10 cellular contexts compared by ENCODE assay signal in genomic region chr5:57834829-57835554, GRCh38.
DNase-seq lines count a peak whose midpoint lies in the region; ATAC-seq, FAIRE-seq and TF ChIP-seq lines count a peak whose summit lies in the region.
"Had no signal": no experiment of that assay in that cellular context is flagged by ENCODE, and none has a peak within 500 bp of the region (broad histone marks: within the 10 kb centered on the region; RNA-seq: fewer than 3 reads in every experiment).

No MANE protein-coding gene starts in this region.

- peaks cover 42% of the 10 kb centered on the region for H3K4me1 Mint-ChIP-seq in astrocyte (ENCODE audit: low read depth, unreplicated experiment)
- H3K4me1 Mint-ChIP-seq: stimulated activated effector memory CD8-positive, alpha-beta T cell treated with anti-CD3 and anti-CD28 coated beads, Interleukin-12 subunit alpha, Interleukin-12 subunit beta, amount 100 ng/mL, for 72 hours had no signal

- FAIRE-seq in astrocyte (lab: Jason Lieb, UNC) (no peak), frontal cortex (lab: Jason Lieb, UNC) (no peak)

- H3K9me3 ChIP-seq in cardiac muscle cell (ENCODE audit: low read depth): no peaks in the 10 kb centered on the region
- no peaks in the 10 kb centered on the region for H3K9me3 ChIP-seq in astrocyte (ENCODE audit: insufficient read depth, low read depth, low read length)
- no peaks in the 10 kb centered on the region for H3K9me3 ChIP-seq in iPS-20b (ENCODE audit: insufficient read depth, low read depth, low read length)

- intact Hi-C loops in Right ventricle myocardium superior (cut with DNase I): no loop called here

- H3K4me1 ChIP-seq in cardiac muscle cell (ENCODE audit: low read depth) (no peaks in the 10 kb centered on the region), astrocyte (ENCODE audit: insufficient read depth, low read length) (peaks cover 32% of the 10 kb centered on the region), iPS-20b (ENCODE audit: insufficient read depth, low read length) (peaks cover 15% of the 10 kb centered on the region)

- no peak overlapping the region for H3K4me3 ChIP-seq in cardiac muscle cell
- H3K4me3 ChIP-seq in astrocyte (ENCODE audit: insufficient read depth, low read depth, low read length): no peak overlapping the region
- no peak overlapping the region for H3K4me3 ChIP-seq in iPS-20b (ENCODE audit: low read length)

- H3K27me3 Mint-ChIP-seq in astrocyte (ENCODE audit: low read depth, unreplicated experiment): no peaks in the 10 kb centered on the region

- no peaks in the 10 kb centered on the region for H3K27me3 ChIP-seq in cardiac muscle cell
- H3K27me3 ChIP-seq in astrocyte (ENCODE audit: insufficient read depth, low read length): no peaks in the 10 kb centered on the region
- H3K27me3 ChIP-seq in iPS-20b (ENCODE audit: insufficient read depth, low read length): no peaks in the 10 kb centered on the region

- H3K36me3 ChIP-seq in cardiac muscle cell: no peaks in the 10 kb centered on the region
- no peaks in the 10 kb centered on the region for H3K36me3 ChIP-seq in astrocyte (ENCODE audit: insufficient read depth, low read length)
- no peaks in the 10 kb centered on the region for H3K36me3 ChIP-seq in iPS-20b (ENCODE audit: insufficient read depth, low read depth, low read length)

- peak overlapping the region; percentile 56 for H2AFZ ChIP-seq in astrocyte (ENCODE audit: low read depth, low read length)

- H3K27ac Mint-ChIP-seq in astrocyte (ENCODE audit: unreplicated experiment): peak overlapping the region; percentile 94
- H3K27ac Mint-ChIP-seq: activated T-helper 2 cell treated with anti-CD3 and anti-CD28 coated beads, Interferon-gamma antibody, Interleukin-2, Interleukin-4, amounts not matched to agents 10 μg/mL and 5 μg/mL and 100 μg/mL, durations not matched to agents 14 hours and 24 hours and 36 hours; stimulated activated effector memory CD8-positive, alpha-beta T cell treated with anti-CD3 and anti-CD28 coated beads, Interleukin-12 subunit alpha, Interleukin-12 subunit beta, amount 100 ng/mL, for 72 hours had no signal

- H3K9ac ChIP-seq in astrocyte (ENCODE audit: low read length) (peak overlapping the region; percentile 60), iPS-20b (ENCODE audit: low read depth, low read length) (peak overlapping the region; percentile 24; the same call in 1 of the 2 replicates)

- no peak for TF ChIP-seq CTCF in cardiac muscle cell (IDR thresholded peaks at IDR 0.05; ENCODE audit: low read depth, low read length)
- no peak for TF ChIP-seq CTCF in astrocyte (IDR thresholded peaks at IDR 0.05; ENCODE audit: insufficient read depth, low read depth, low read length)

- H3K4me3 Mint-ChIP-seq in astrocyte (ENCODE audit: unreplicated experiment): no peak overlapping the region
- H3K4me3 Mint-ChIP-seq: stimulated activated effector memory CD8-positive, alpha-beta T cell treated with anti-CD3 and anti-CD28 coated beads, Interleukin-12 subunit alpha, Interleukin-12 subunit beta, amount 100 ng/mL, for 72 hours had no signal

- H3K9me3 Mint-ChIP-seq in astrocyte (ENCODE audit: unreplicated experiment): no peaks in the 10 kb centered on the region
- H3K9me3 Mint-ChIP-seq: activated T-helper 2 cell treated with anti-CD3 and anti-CD28 coated beads, Interferon-gamma antibody, Interleukin-2, Interleukin-4, amounts not matched to agents 10 μg/mL and 5 μg/mL and 100 μg/mL, durations not matched to agents 14 hours and 24 hours and 36 hours; stimulated activated effector memory CD8-positive, alpha-beta T cell treated with anti-CD3 and anti-CD28 coated beads, Interleukin-12 subunit alpha, Interleukin-12 subunit beta, amount 100 ng/mL, for 72 hours had no signal

- no peaks in the 10 kb centered on the region for H4K20me1 ChIP-seq in astrocyte (ENCODE audit: insufficient read depth, low read length)

- DNase-seq in cardiac muscle cell (ENCODE audit: low read depth in 1 of 2, low spot score in 1 of 2) (peak; percentile 32 to 43), Right ventricle myocardium superior (no peak), astrocyte (ENCODE audit: low read depth) (peak; percentile 61), frontal cortex (ENCODE audit: low spot score in 2 of 2) (no peak), AG08396 (ENCODE audit: low spot score) (no peak), T1000 (lab: John Stamatoyannopoulos, UW) (no peak)

- no peaks in the 10 kb centered on the region for H3K79me2 ChIP-seq in astrocyte (ENCODE audit: insufficient read depth, low read length)

- peak overlapping the region; percentile 16 for H3K4me2 ChIP-seq in astrocyte (ENCODE audit: low read length)

- ATAC-seq in Right ventricle myocardium superior (ENCODE audit: poor library complexity) (no peak), HG02798 (IDR thresholded peaks at IDR 0.05; ENCODE audit: poor library complexity, unreplicated experiment) (no peak)
- ATAC-seq: stimulated activated effector memory CD8-positive, alpha-beta T cell treated with anti-CD3 and anti-CD28 coated beads, Interleukin-12 subunit alpha, Interleukin-12 subunit beta, amount 100 ng/mL, for 72 hours had no signal

- H3K27ac ChIP-seq in cardiac muscle cell (peak overlapping the region; percentile 66), astrocyte (ENCODE audit: low read depth, low read length) (peak overlapping the region; percentile 87), iPS-20b (ENCODE audit: low read length) (peak overlapping the region; percentile 82)

- H3K36me3 Mint-ChIP-seq in astrocyte (ENCODE audit: low read depth, unreplicated experiment): peaks cover 5% of the 10 kb centered on the region
- H3K36me3 Mint-ChIP-seq: stimulated activated effector memory CD8-positive, alpha-beta T cell treated with anti-CD3 and anti-CD28 coated beads, Interleukin-12 subunit alpha, Interleukin-12 subunit beta, amount 100 ng/mL, for 72 hours had no signal

Comparison
In these comparisons a context has a peak if more than half of its experiments do, and no peak if none do; other contexts are left out.
1. DNase-seq: peak in cardiac muscle cell (2 of 2) and astrocyte (single experiment); none in Right ventricle myocardium superior (single experiment), frontal cortex (0 of 2), AG08396 (single experiment) and T1000 (single experiment).
2. Peak in every context shown above with its lines, with median percentiles within 50 percentile points of each other: H3K27ac ChIP-seq.